In the genomic region with DNA sequence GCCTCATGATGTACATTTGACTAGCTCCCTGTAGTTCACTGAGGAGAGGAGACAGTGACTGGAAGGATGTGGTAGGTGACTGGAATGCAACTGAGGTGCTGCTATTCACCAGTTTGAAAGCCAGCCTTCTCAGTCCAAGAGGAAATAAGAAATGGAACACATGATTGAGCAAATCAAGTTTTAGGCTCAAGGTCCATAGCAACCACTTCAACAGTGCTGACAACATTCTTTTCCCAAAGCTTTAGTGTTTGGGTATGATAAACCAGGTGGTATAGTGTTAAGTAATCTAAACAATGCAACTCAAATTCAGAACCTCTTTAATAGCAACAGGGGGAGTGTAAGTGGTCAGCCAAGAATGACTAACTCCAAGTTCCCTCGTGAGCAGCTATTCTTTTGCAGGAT, we compare ENCODE assay signal across 11 cellular contexts. TPM values are rescaled to one million over a fixed set of nuclear protein-coding genes. Genes with fewer than 3 reads are reported as not detected.
A peak's percentile ranks its signal among the peaks of the same experiment; 100 is the strongest.
DNase-seq lines count a peak whose midpoint lies in the region; ATAC-seq and TF ChIP-seq lines count a peak whose summit lies in the region.
"Had no signal": no experiment of that assay in that cellular context is flagged by ENCODE, and none has a peak within 500 bp of the region (broad histone marks: within the 10 kb centered on the region; RNA-seq: fewer than 3 reads in every experiment).

No MANE protein-coding gene starts in this region.

- no peak for TF ChIP-seq RAD21 in liver (IDR thresholded peaks at IDR 0.05)

- H3K4me3 ChIP-seq in liver (ENCODE audit: low read depth in 1 of 3, low read length in 3 of 3) (no peak overlapping the region), vagina (no peak overlapping the region)

- intact Hi-C loops in Right ventricle myocardium inferior (cut with DNase I) (no loop called here), cardiac septum (cut with DNase I) (no loop called here), vagina (cut with DNase I) (no loop called here)

- no peak for TF ChIP-seq CTCF in liver (IDR thresholded peaks at IDR 0.05; ENCODE audit: low read depth, low read length, missing input control)
- TF ChIP-seq CTCF in vagina (IDR thresholded peaks at IDR 0.05) = no peak

- WGBS in liver = 48% methylated on average over 1 of the region's 1 CpG

- peaks cover 0 to 2% (median 0%) of the 10 kb centered on the region in 4 donors for H3K36me3 ChIP-seq in liver (ENCODE audit: control insufficient read depth in 4 of 4, insufficient read depth in 3 of 4, low read depth in 1 of 4, low read length in 3 of 4)
- H3K36me3 ChIP-seq in vagina = no peaks in the 10 kb centered on the region

- H3K4me1 ChIP-seq in liver (ENCODE audit: control insufficient read depth in 4 of 4, insufficient read depth in 4 of 4, low read length in 3 of 4) (peaks cover 8 to 27% (median 14%) of the 10 kb centered on the region in 4 donors), vagina (peaks cover 17% of the 10 kb centered on the region)

- peak overlapping the region; percentile 64 to 70 for H3K27ac ChIP-seq in liver (ENCODE audit: low read depth in 1 of 2, low read length in 2 of 2)
- H3K27ac ChIP-seq in vagina = peak overlapping the region; percentile 67

- H3K9me3 ChIP-seq in liver (ENCODE audit: control insufficient read depth in 4 of 4, low read length in 3 of 4) (no peaks in the 10 kb centered on the region), vagina (no peaks in the 10 kb centered on the region)

- no peak overlapping the region for H3K9ac ChIP-seq in liver (ENCODE audit: low read depth in 1 of 2, low read length in 2 of 2)

- DNase-seq in Right ventricle myocardium inferior (ENCODE audit: missing footprints) (no peak), cardiac septum (ENCODE audit: low spot score) (no peak), dermis blood vessel endothelial cell (peak; percentile 82), vagina (ENCODE audit: extremely low spot score in 2 of 2) (no peak), NCI-H446 (lab: John Stamatoyannopoulos, UW) (no peak), activated gamma-delta T cell (lab: John Stamatoyannopoulos, UW) (no peak)
- no peak for DNase-seq in activated naive CD4-positive, alpha-beta T cell treated with Interleukin-2 at 50 U/mL for 16 hours
- DNase-seq: activated naive CD8-positive, alpha-beta T cell treated with anti-CD3 and anti-CD28 coated beads, Interleukin-2, amount 10 ng/mL, durations not matched to agents 7 days and 5 days; NCI-H2029 treated with DMSO at 0.1 percent for 48 hours; T-helper 9 cell had no signal

- H3K27me3 ChIP-seq in liver (ENCODE audit: control insufficient read depth in 4 of 4, insufficient read depth in 4 of 4, low read length in 3 of 4) (no peaks in the 10 kb centered on the region), vagina (no peaks in the 10 kb centered on the region)

- TF ChIP-seq POLR2A in vagina (IDR thresholded peaks at IDR 0.05) = no peak

- peak; percentile 33 for ATAC-seq in Right ventricle myocardium inferior

TF ChIP-seq in liver, 16 proteins besides CTCF, POLR2A, EP300 and RAD21:
- TF ChIP-seq FOXA1 (IDR thresholded peaks at IDR 0.05) = peak; percentile 16
- no peak for TF ChIP-seq JUND (IDR thresholded peaks at IDR 0.05)
- TF ChIP-seq EGR1 (IDR thresholded peaks at IDR 0.05; ENCODE audit: low read depth in 2 of 2) = no peak
- no peak for TF ChIP-seq REST (IDR thresholded peaks at IDR 0.05)
- peak; percentile 56 to 60 for TF ChIP-seq HNF4A (conservative IDR thresholded peaks at IDR 0.05)
- TF ChIP-seq MAX (IDR thresholded peaks at IDR 0.05) = no peak
- TF ChIP-seq RXRA (IDR thresholded peaks at IDR 0.05) = peak in 1 of 2 donors; percentile 4
- peak; percentile 9 for TF ChIP-seq SP1 (IDR thresholded peaks at IDR 0.05)
- no peak for TF ChIP-seq FOXA2 (IDR thresholded peaks at IDR 0.05)
- no peak for TF ChIP-seq YY1 (IDR thresholded peaks at IDR 0.05)
- TF ChIP-seq NR2F2 (IDR thresholded peaks at IDR 0.05) = no peak
- no peak for TF ChIP-seq HNF4G (IDR thresholded peaks at IDR 0.05)
- no peak for TF ChIP-seq GABPA (IDR thresholded peaks at IDR 0.05 in 1 of 2, conservative IDR thresholded peaks at IDR 0.05 in 1 of 2)
- TF ChIP-seq, protein P1, sequence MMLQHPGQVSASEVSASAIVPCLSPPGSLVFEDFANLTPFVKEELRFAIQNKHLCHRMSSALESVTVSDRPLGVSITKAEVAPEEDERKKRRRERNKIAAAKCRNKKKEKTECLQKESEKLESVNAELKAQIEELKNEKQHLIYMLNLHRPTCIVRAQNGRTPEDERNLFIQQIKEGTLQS (IDR thresholded peaks at IDR 0.05) = no peak
TF ChIP-seq in liver: peak in this region for 4.

RNA-seq across cellular contexts. Expression of gene ZHX3, which starts 9.2 kb away (rescaled TPM):
- total RNA-seq in Right ventricle myocardium inferior (34.5 TPM), cardiac septum (33.2 TPM), dermis blood vessel endothelial cell (10.6 and 12.1 TPM in 2 replicates), liver (10 to 100 TPM in 1 of 2 donors, 1 to 10 TPM in 1; 3.2 to 30.0 TPM), vagina (26.8 TPM)
- 1 to 10 TPM; 7.6 to 8.4 TPM for polyA plus RNA-seq in liver

RNA-seq across cellular contexts. Expression of gene LPIN3, which starts 32.3 kb away (rescaled TPM):
- 18.1 TPM for total RNA-seq in Right ventricle myocardium inferior
- total RNA-seq in cardiac septum = 26.9 TPM
- total RNA-seq in dermis blood vessel endothelial cell = 1.0 and 1.5 TPM in 2 replicates
- 10 to 100 TPM in 1 of 2 donors, 1 to 10 TPM in 1; 1.5 to 19.8 TPM for total RNA-seq in liver
- 10 to 100 TPM in 1 of 2 donors, 1 to 10 TPM in 1; 7.0 to 32.4 TPM for polyA plus RNA-seq in liver
- 82.3 TPM for total RNA-seq in vagina

RNA-seq across cellular contexts. Expression of gene EMILIN3, which starts 58.3 kb away (rescaled TPM):
- total RNA-seq in Right ventricle myocardium inferior (6.6 TPM), cardiac septum (0.51 TPM), dermis blood vessel endothelial cell (under 0.01 and 0.09 TPM in 2 replicates), liver (under 1 TPM in 1 of 2 donors, not detected in 1; 0.17 TPM), vagina (5.6 TPM)
- under 1 TPM; 0.05 to 0.79 TPM for polyA plus RNA-seq in liver
- total RNA-seq: activated naive CD8-positive, alpha-beta T cell treated with anti-CD3 and anti-CD28 coated beads, Interleukin-2, amount 10 ng/mL, durations not matched to agents 7 days and 5 days had no signal
